In genomic region chr19:46254776-46255175, GRCh38 we compare ENCODE assay signal across 1 cellular context.
TF ChIP-seq lines count a peak whose summit lies in the region.

No MANE protein-coding gene starts in this region.

TF ChIP-seq in GM12878, 131 proteins besides CTCF, POLR2A, EP300 and RAD21:
- TF ChIP-seq RB1 (IDR thresholded peaks at IDR 0.05; ENCODE audit: borderline replicate concordance) (no peak), BCL3 (IDR thresholded peaks at IDR 0.05; ENCODE audit: borderline replicate concordance, insufficient read depth, low read depth, low read length, poor library complexity, severe bottlenecking) (peak; percentile 44)
TF ChIP-seq in GM12878: peak in this region for 1.
